In genomic region chr6:139757766-139758655, GRCh38 we compare ENCODE assay signal across 2 cellular contexts.
A peak's percentile ranks its signal among the peaks of the same experiment; 100 is the strongest.
TF ChIP-seq lines count a peak whose summit lies in the region.

No MANE protein-coding gene starts in this region.

TF ChIP-seq in liver, 16 proteins besides CTCF, POLR2A, EP300 and RAD21 (continued from another document):
- TF ChIP-seq, protein P1, sequence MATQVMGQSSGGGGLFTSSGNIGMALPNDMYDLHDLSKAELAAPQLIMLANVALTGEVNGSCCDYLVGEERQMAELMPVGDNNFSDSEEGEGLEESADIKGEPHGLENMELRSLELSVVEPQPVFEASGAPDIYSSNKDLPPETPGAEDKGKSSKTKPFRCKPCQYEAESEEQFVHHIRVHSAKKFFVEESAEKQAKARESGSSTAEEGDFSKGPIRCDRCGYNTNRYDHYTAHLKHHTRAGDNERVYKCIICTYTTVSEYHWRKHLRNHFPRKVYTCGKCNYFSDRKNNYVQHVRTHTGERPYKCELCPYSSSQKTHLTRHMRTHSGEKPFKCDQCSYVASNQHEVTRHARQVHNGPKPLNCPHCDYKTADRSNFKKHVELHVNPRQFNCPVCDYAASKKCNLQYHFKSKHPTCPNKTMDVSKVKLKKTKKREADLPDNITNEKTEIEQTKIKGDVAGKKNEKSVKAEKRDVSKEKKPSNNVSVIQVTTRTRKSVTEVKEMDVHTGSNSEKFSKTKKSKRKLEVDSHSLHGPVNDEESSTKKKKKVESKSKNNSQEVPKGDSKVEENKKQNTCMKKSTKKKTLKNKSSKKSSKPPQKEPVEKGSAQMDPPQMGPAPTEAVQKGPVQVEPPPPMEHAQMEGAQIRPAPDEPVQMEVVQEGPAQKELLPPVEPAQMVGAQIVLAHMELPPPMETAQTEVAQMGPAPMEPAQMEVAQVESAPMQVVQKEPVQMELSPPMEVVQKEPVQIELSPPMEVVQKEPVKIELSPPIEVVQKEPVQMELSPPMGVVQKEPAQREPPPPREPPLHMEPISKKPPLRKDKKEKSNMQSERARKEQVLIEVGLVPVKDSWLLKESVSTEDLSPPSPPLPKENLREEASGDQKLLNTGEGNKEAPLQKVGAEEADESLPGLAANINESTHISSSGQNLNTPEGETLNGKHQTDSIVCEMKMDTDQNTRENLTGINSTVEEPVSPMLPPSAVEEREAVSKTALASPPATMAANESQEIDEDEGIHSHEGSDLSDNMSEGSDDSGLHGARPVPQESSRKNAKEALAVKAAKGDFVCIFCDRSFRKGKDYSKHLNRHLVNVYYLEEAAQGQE (IDR thresholded peaks at IDR 0.05): no peak
- peak; percentile 6 for TF ChIP-seq SP1 (IDR thresholded peaks at IDR 0.05)
- TF ChIP-seq, protein P2, sequence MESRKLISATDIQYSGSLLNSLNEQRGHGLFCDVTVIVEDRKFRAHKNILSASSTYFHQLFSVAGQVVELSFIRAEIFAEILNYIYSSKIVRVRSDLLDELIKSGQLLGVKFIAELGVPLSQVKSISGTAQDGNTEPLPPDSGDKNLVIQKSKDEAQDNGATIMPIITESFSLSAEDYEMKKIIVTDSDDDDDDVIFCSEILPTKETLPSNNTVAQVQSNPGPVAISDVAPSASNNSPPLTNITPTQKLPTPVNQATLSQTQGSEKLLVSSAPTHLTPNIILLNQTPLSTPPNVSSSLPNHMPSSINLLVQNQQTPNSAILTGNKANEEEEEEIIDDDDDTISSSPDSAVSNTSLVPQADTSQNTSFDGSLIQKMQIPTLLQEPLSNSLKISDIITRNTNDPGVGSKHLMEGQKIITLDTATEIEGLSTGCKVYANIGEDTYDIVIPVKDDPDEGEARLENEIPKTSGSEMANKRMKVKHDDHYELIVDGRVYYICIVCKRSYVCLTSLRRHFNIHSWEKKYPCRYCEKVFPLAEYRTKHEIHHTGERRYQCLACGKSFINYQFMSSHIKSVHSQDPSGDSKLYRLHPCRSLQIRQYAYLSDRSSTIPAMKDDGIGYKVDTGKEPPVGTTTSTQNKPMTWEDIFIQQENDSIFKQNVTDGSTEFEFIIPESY (IDR thresholded peaks at IDR 0.05): no peak
- peak; percentile 31 to 37 for TF ChIP-seq RXRA (IDR thresholded peaks at IDR 0.05)

TF ChIP-seq in HepG2, 621 proteins besides CTCF, POLR2A, EP300 and RAD21 (continued from another document):
- no peak for TF ChIP-seq ZHX2 (IDR thresholded peaks at IDR 0.05; ENCODE audit: low read depth)
- TF ChIP-seq ZHX2 (CRISPR knock-in tag; IDR thresholded peaks at IDR 0.05; ENCODE audit: borderline replicate concordance): no peak
- no peak for TF ChIP-seq TOPORS (CRISPR knock-in tag; IDR thresholded peaks at IDR 0.05)
- no peak for TF ChIP-seq PHF8 (CRISPR knock-in tag; IDR thresholded peaks at IDR 0.05)
- no peak for TF ChIP-seq JDP2 (CRISPR knock-in tag; IDR thresholded peaks at IDR 0.05; ENCODE audit: borderline replicate concordance)
- TF ChIP-seq KLF6 (CRISPR knock-in tag; IDR thresholded peaks at IDR 0.05): no peak
- no peak for TF ChIP-seq HNRNPL (IDR thresholded peaks at IDR 0.05; ENCODE audit: low read depth, low read length)
- no peak for TF ChIP-seq ZNF367 (CRISPR knock-in tag; IDR thresholded peaks at IDR 0.05; ENCODE audit: borderline replicate concordance)
- no peak for TF ChIP-seq ZNF17 (CRISPR knock-in tag; IDR thresholded peaks at IDR 0.05)
- no peak for TF ChIP-seq RCOR2 (CRISPR knock-in tag; IDR thresholded peaks at IDR 0.05)
- no peak for TF ChIP-seq ZBTB1 (CRISPR knock-in tag; IDR thresholded peaks at IDR 0.05; ENCODE audit: borderline replicate concordance)
TF ChIP-seq in HepG2: peak in this region for 0.
